ENCODE assay signal across 22 cellular contexts in genomic region chr21:27555996-27556395, GRCh38.
"Had no signal": no experiment of that assay in that cellular context is flagged by ENCODE, and none has a peak within 500 bp of the region (broad histone marks: within the 10 kb centered on the region; RNA-seq: fewer than 3 reads in every experiment).

No MANE protein-coding gene starts in this region.

- H3K27ac Mint-ChIP-seq: activated CD4-positive, alpha-beta T cell treated with anti-CD3 and anti-CD28 coated beads for 36 hours; activated naive CD4-positive, alpha-beta T cell treated with anti-CD3 and anti-CD28 coated beads, Interleukin-2, amount 50 U/mL, for 72 hours; activated T-cell treated with anti-CD3 and anti-CD28 coated beads, Interleukin-2, amount 50 U/mL, for 24 hours; activated T-helper 17 cell treated with anti-CD3 and anti-CD28 coated beads, Interleukin-2, amount 50 U/mL, for 72 hours; natural killer cell treated with Interleukin-12 subunit alpha and Interleukin-12 subunit beta and Interleukin-15 and Interleukin-18, amount 100 ng/mL, for 72 hours; stimulated activated effector memory CD8-positive, alpha-beta T cell treated with anti-CD3 and anti-CD28 coated beads, Interleukin-12 subunit alpha, Interleukin-12 subunit beta, amount 100 ng/mL, for 72 hours; stimulated activated naive CD8-positive, alpha-beta T cell treated with anti-CD3 and anti-CD28 coated beads, Interleukin-15, amount 100 ng/mL, for 72 hours had no signal

- H3K27ac ChIP-seq: breast epithelium, coronary artery, epithelial cell of prostate, hepatocyte, parathyroid adenoma, tibial nerve had no signal

- H3K27me3 Mint-ChIP-seq: activated CD4-positive, alpha-beta T cell treated with anti-CD3 and anti-CD28 coated beads for 36 hours; activated T-cell treated with anti-CD3 and anti-CD28 coated beads, Interleukin-2, amount 50 U/mL, for 24 hours; activated T-helper 17 cell treated with anti-CD3 and anti-CD28 coated beads, Interleukin-2, amount 50 U/mL, for 72 hours; natural killer cell treated with Interleukin-12 subunit alpha and Interleukin-12 subunit beta and Interleukin-15 and Interleukin-18, amount 100 ng/mL, for 72 hours; stimulated activated naive CD8-positive, alpha-beta T cell treated with anti-CD3 and anti-CD28 coated beads, Interleukin-15, amount 100 ng/mL, for 72 hours had no signal

- H3K4me1 Mint-ChIP-seq: activated CD4-positive, alpha-beta T cell treated with anti-CD3 and anti-CD28 coated beads for 36 hours; activated T-helper 17 cell treated with anti-CD3 and anti-CD28 coated beads, Interleukin-2, amount 50 U/mL, for 72 hours; stimulated activated effector memory CD8-positive, alpha-beta T cell treated with anti-CD3 and anti-CD28 coated beads, Interleukin-12 subunit alpha, Interleukin-12 subunit beta, amount 100 ng/mL, for 72 hours; stimulated activated naive CD8-positive, alpha-beta T cell treated with anti-CD3 and anti-CD28 coated beads, Interleukin-15, amount 100 ng/mL, for 72 hours had no signal

- H3K4me3 ChIP-seq: breast epithelium, coronary artery, hepatocyte, tibial nerve had no signal

- H3K4me1 ChIP-seq: breast epithelium, parathyroid adenoma, tibial nerve had no signal

- H3K36me3 ChIP-seq: breast epithelium, tibial nerve had no signal

- H3K27me3 ChIP-seq: breast epithelium, hepatocyte, tibial nerve had no signal

- H3K4me3 Mint-ChIP-seq: activated CD4-positive, alpha-beta T cell treated with anti-CD3 and anti-CD28 coated beads for 36 hours; activated T-cell treated with anti-CD3 and anti-CD28 coated beads, Interleukin-2, amount 50 U/mL, for 24 hours; activated T-helper 17 cell treated with anti-CD3 and anti-CD28 coated beads, Interleukin-2, amount 50 U/mL, for 72 hours; natural killer cell treated with Interleukin-12 subunit alpha and Interleukin-12 subunit beta and Interleukin-15 and Interleukin-18, amount 100 ng/mL, for 72 hours; stimulated activated effector memory CD8-positive, alpha-beta T cell treated with anti-CD3 and anti-CD28 coated beads, Interleukin-12 subunit alpha, Interleukin-12 subunit beta, amount 100 ng/mL, for 72 hours; stimulated activated naive CD8-positive, alpha-beta T cell treated with anti-CD3 and anti-CD28 coated beads, Interleukin-15, amount 100 ng/mL, for 72 hours had no signal

- H3K36me3 Mint-ChIP-seq: natural killer cell treated with Interleukin-12 subunit alpha and Interleukin-12 subunit beta and Interleukin-15 and Interleukin-18, amount 100 ng/mL, for 72 hours; stimulated activated effector memory CD8-positive, alpha-beta T cell treated with anti-CD3 and anti-CD28 coated beads, Interleukin-12 subunit alpha, Interleukin-12 subunit beta, amount 100 ng/mL, for 72 hours had no signal

- DNase-seq: activated CD4-positive, alpha-beta T cell treated with anti-CD3 and anti-CD28 coated beads for 36 hours; activated CD4-positive, alpha-beta T cell treated with anti-CD3 and anti-CD28 coated beads, Interleukin-2, amount 50 U/mL, for 4 hours; activated CD8-positive, alpha-beta memory T cell treated with anti-CD3 and anti-CD28 coated beads for 24 hours; activated CD8-positive, alpha-beta memory T cell treated with anti-CD3 and anti-CD28 coated beads, Interleukin-2, amount 50 U/mL, for 4 hours; activated T-cell treated with anti-CD3 and anti-CD28 coated beads, Interleukin-2, amount 50 U/mL, for 24 hours; glutamatergic neuron; left ventricle myocardium superior; mammary epithelial cell; right cardiac atrium; stimulated activated CD4-positive, alpha-beta T cell treated with anti-CD3 and anti-CD28 coated beads, Interleukin-2, amount 100 ng/mL, for 24 hours; stimulated activated naive CD8-positive, alpha-beta T cell treated with anti-CD3 and anti-CD28 coated beads, Interleukin-15, amount 100 ng/mL, for 72 hours; T-helper 1 cell had no signal

- ATAC-seq: activated CD4-positive, alpha-beta T cell treated with anti-CD3 and anti-CD28 coated beads for 36 hours; activated naive CD4-positive, alpha-beta T cell treated with anti-CD3 and anti-CD28 coated beads, Interleukin-2, amount 50 U/mL, for 72 hours; activated T-helper 17 cell treated with anti-CD3 and anti-CD28 coated beads, Interleukin-2, amount 50 U/mL, for 72 hours; left ventricle myocardium superior; natural killer cell treated with Interleukin-12 subunit alpha and Interleukin-12 subunit beta and Interleukin-15 and Interleukin-18, amount 100 ng/mL, for 72 hours; right cardiac atrium; stimulated activated effector memory CD8-positive, alpha-beta T cell treated with anti-CD3 and anti-CD28 coated beads, Interleukin-12 subunit alpha, Interleukin-12 subunit beta, amount 100 ng/mL, for 72 hours; stimulated activated naive CD8-positive, alpha-beta T cell treated with anti-CD3 and anti-CD28 coated beads, Interleukin-15, amount 100 ng/mL, for 72 hours had no signal
